12 cellular contexts compared by ENCODE assay signal in genomic region chr10:10891437-10891836, GRCh38.
DNase-seq lines count a peak whose midpoint lies in the region; ATAC-seq and TF ChIP-seq lines count a peak whose summit lies in the region.
"Had no signal": no experiment of that assay in that cellular context is flagged by ENCODE, and none has a peak within 500 bp of the region (broad histone marks: within the 10 kb centered on the region; RNA-seq: fewer than 3 reads in every experiment).

No MANE protein-coding gene starts in this region.

- H3K4me1 ChIP-seq in trophoblast cell (ENCODE audit: control insufficient read depth in 1 of 2, insufficient read depth in 2 of 2, low read length in 2 of 2) (peaks cover 0 to 2% of the 10 kb centered on the region in 2 experiments), OCI-LY7 (ENCODE audit: insufficient read depth, low read length, poor library complexity, severe bottlenecking) (no peaks in the 10 kb centered on the region)
- H3K4me1 ChIP-seq: Peyer's patch had no signal

- no peaks in the 10 kb centered on the region for H3K9me2 ChIP-seq in OCI-LY7 (ENCODE audit: insufficient read depth, low read length)

- H3K27ac ChIP-seq in trophoblast cell (ENCODE audit: low read depth, low read length) = no peak overlapping the region
- H3K27ac ChIP-seq in OCI-LY7 (ENCODE audit: low read depth, low read length, poor library complexity, severe bottlenecking) = no peak overlapping the region
- H3K27ac ChIP-seq: Peyer's patch had no signal

- H4K91ac ChIP-seq in trophoblast cell (ENCODE audit: low read depth, low read length) = no peak overlapping the region

- CTCF ChIA-PET in OCI-LY7 (lab: Charles Lee; ENCODE audit: unreplicated experiment) = no interaction called here

- no peak overlapping the region for H2BK120ac ChIP-seq in trophoblast cell (ENCODE audit: insufficient read depth, low read length, poor library complexity)

- no peak overlapping the region for H3K4me3 Mint-ChIP-seq in T-helper 2 cell treated with Interferon-gamma antibody and Interleukin-4, amounts not matched to agents 5 μg/mL and 100 μg/mL, for 36 hours
- H3K4me3 Mint-ChIP-seq: activated naive CD4-positive, alpha-beta T cell treated with anti-CD3 and anti-CD28 coated beads for 36 hours; CD4-positive, alpha-beta T cell; dendritic cell treated with granulocyte-macrophage colony-stimulating factor and Interleukin-4, amounts not matched to agents 40 ng/mL and 50 ng/mL, for 4 days had no signal

- H3K9me3 Mint-ChIP-seq in T-helper 2 cell treated with Interferon-gamma antibody and Interleukin-4, amounts not matched to agents 5 μg/mL and 100 μg/mL, for 36 hours = no peaks in the 10 kb centered on the region
- H3K9me3 Mint-ChIP-seq: activated naive CD4-positive, alpha-beta T cell treated with anti-CD3 and anti-CD28 coated beads for 36 hours had no signal

- no peaks in the 10 kb centered on the region for H3K79me1 ChIP-seq in trophoblast cell (ENCODE audit: low read length)

- intact Hi-C loops in OCI-LY7 (cut with micrococcal nuclease; ENCODE audit: unreplicated experiment) = no loop called here

- WGBS in trophoblast cell (ENCODE audit: extremely low coverage, insufficient coverage, insufficient read length) = no CpG with 5 or more reads among the region's 8 CpGs

- no peaks in the 10 kb centered on the region for H3K27me3 Mint-ChIP-seq in T-helper 2 cell treated with Interferon-gamma antibody and Interleukin-4, amounts not matched to agents 5 μg/mL and 100 μg/mL, for 36 hours (ENCODE audit: low read depth)
- H3K27me3 Mint-ChIP-seq: dendritic cell treated with granulocyte-macrophage colony-stimulating factor and Interleukin-4, amounts not matched to agents 40 ng/mL and 50 ng/mL, for 4 days had no signal

- H3K4me3 ChIP-seq in trophoblast cell (ENCODE audit: low read depth, low read length) (no peak overlapping the region), OCI-LY7 (ENCODE audit: low read depth, low read length, poor library complexity, severe bottlenecking) (no peak overlapping the region)
- H3K4me3 ChIP-seq: Peyer's patch had no signal

- POLR2A ChIA-PET in OCI-LY7 (lab: Charles Lee) = interaction anchor here (0.7 kb wide), 1 partner anchor 12 kb away, joined by 4 read pairs; no protein-coding TSS in a partner anchor

- H3K14ac ChIP-seq in trophoblast cell (ENCODE audit: low read length) = no peak overlapping the region

- no peak overlapping the region for H3K23ac ChIP-seq in trophoblast cell (ENCODE audit: low read length)

- no peak overlapping the region for H2BK12ac ChIP-seq in trophoblast cell (ENCODE audit: low read length)

- H3K9ac ChIP-seq in trophoblast cell (ENCODE audit: low read length) = no peak overlapping the region

- DNase-seq in ELF-1 (ENCODE audit: low read depth, low spot score) (peak; percentile 36), RKO (ENCODE audit: low spot score) (peak; percentile 50), fibroblast of the conjunctiva (ENCODE audit: low read depth) (peak; percentile 49), trophoblast cell (peak; percentile 14 to 32), cerebellar nuclear complex (lab: John Stamatoyannopoulos, UW) (no peak), OCI-LY7 (ENCODE audit: low spot score) (no peak)
- no peak for DNase-seq in T-helper 2 cell treated with Interferon-gamma antibody and Interleukin-4, amounts not matched to agents 5 μg/mL and 100 μg/mL, for 36 hours (ENCODE audit: low spot score)
- DNase-seq: activated naive CD4-positive, alpha-beta T cell treated with anti-CD3 and anti-CD28 coated beads for 36 hours; CD4-positive, alpha-beta T cell; Peyer's patch had no signal

- no peak overlapping the region for H3K4ac ChIP-seq in trophoblast cell (ENCODE audit: low read depth, low read length)

- no peak for ATAC-seq in HG03135 (IDR thresholded peaks at IDR 0.05; ENCODE audit: unreplicated experiment)

- BruUV-seq in OCI-LY7 (replicated peaks; lab: Mats Ljungman, UMichigan) = no TSS peak

- no peak overlapping the region for H3K18ac ChIP-seq in trophoblast cell (ENCODE audit: low read length)

- H3K4me2 ChIP-seq in trophoblast cell (ENCODE audit: low read length) (peak overlapping the region; percentile 11), OCI-LY7 (ENCODE audit: low read length) (no peak overlapping the region)

- no peak overlapping the region for H2AFZ ChIP-seq in trophoblast cell (ENCODE audit: insufficient read depth, low read length, poor library complexity)
- H2AFZ ChIP-seq in OCI-LY7 (ENCODE audit: low read length) = no peak overlapping the region

- no peak overlapping the region for H2BK5ac ChIP-seq in trophoblast cell (ENCODE audit: low read depth, low read length, poor library complexity)

- TF ChIP-seq CTCF in OCI-LY7 (conservative IDR thresholded peaks at IDR 0.05; ENCODE audit: low read length) = no peak

- H3K4me1 Mint-ChIP-seq in T-helper 2 cell treated with Interferon-gamma antibody and Interleukin-4, amounts not matched to agents 5 μg/mL and 100 μg/mL, for 36 hours (ENCODE audit: low read depth) = no peaks in the 10 kb centered on the region

- H3K27ac Mint-ChIP-seq in T-helper 2 cell treated with Interferon-gamma antibody and Interleukin-4, amounts not matched to agents 5 μg/mL and 100 μg/mL, for 36 hours = no peak overlapping the region
- H3K27ac Mint-ChIP-seq: activated naive CD4-positive, alpha-beta T cell treated with anti-CD3 and anti-CD28 coated beads for 36 hours; CD4-positive, alpha-beta T cell; dendritic cell treated with granulocyte-macrophage colony-stimulating factor and Interleukin-4, amounts not matched to agents 40 ng/mL and 50 ng/mL, for 4 days had no signal

- no peaks in the 10 kb centered on the region for H3K27me3 ChIP-seq in trophoblast cell (ENCODE audit: insufficient read depth, low read length)
- H3K27me3 ChIP-seq: Peyer's patch had no signal

- H3K36me3 ChIP-seq in trophoblast cell (ENCODE audit: control insufficient read depth in 1 of 2, insufficient read depth in 2 of 2, low read length in 2 of 2) = no peaks in the 10 kb centered on the region
- no peaks in the 10 kb centered on the region for H3K36me3 ChIP-seq in OCI-LY7 (ENCODE audit: insufficient read depth, low read length)
- H3K36me3 ChIP-seq: Peyer's patch had no signal

- no peak overlapping the region for H2AK5ac ChIP-seq in trophoblast cell (ENCODE audit: low read length)

- no peaks in the 10 kb centered on the region for H4K20me1 ChIP-seq in OCI-LY7 (ENCODE audit: insufficient read depth, low read length)

- H3K36me3 Mint-ChIP-seq in T-helper 2 cell treated with Interferon-gamma antibody and Interleukin-4, amounts not matched to agents 5 μg/mL and 100 μg/mL, for 36 hours (ENCODE audit: low read depth) = no peaks in the 10 kb centered on the region

- no peaks in the 10 kb centered on the region for H3K9me3 ChIP-seq in trophoblast cell (ENCODE audit: insufficient read depth, low read depth, low read length)
- H3K9me3 ChIP-seq in OCI-LY7 (ENCODE audit: low read length) = no peaks in the 10 kb centered on the region
- H3K9me3 ChIP-seq: Peyer's patch had no signal

- H3K79me2 ChIP-seq in trophoblast cell (ENCODE audit: control insufficient read depth, insufficient read depth, low read length, poor library complexity) (no peaks in the 10 kb centered on the region), OCI-LY7 (ENCODE audit: insufficient read depth, low read depth, low read length) (no peaks in the 10 kb centered on the region)

- no peak overlapping the region for H4K8ac ChIP-seq in trophoblast cell (ENCODE audit: low read depth, low read length)

- H4K12ac ChIP-seq in trophoblast cell (ENCODE audit: low read depth, low read length) = no peak overlapping the region

Comparison
In these comparisons a context has a peak if more than half of its experiments do, and no peak if none do; other contexts are left out.
1. DNase-seq: peak in ELF-1 (single experiment), RKO (single experiment), fibroblast of the conjunctiva (single experiment) and trophoblast cell (2 of 2); none in cerebellar nuclear complex (0 of 2), OCI-LY7 (single experiment) and T-helper 2 cell treated with Interferon-gamma antibody and Interleukin-4, amounts not matched to agents 5 μg/mL and 100 μg/mL, for 36 hours (single experiment).